Comparison of ENCODE assay signal across 8 cellular contexts in the genomic region with DNA sequence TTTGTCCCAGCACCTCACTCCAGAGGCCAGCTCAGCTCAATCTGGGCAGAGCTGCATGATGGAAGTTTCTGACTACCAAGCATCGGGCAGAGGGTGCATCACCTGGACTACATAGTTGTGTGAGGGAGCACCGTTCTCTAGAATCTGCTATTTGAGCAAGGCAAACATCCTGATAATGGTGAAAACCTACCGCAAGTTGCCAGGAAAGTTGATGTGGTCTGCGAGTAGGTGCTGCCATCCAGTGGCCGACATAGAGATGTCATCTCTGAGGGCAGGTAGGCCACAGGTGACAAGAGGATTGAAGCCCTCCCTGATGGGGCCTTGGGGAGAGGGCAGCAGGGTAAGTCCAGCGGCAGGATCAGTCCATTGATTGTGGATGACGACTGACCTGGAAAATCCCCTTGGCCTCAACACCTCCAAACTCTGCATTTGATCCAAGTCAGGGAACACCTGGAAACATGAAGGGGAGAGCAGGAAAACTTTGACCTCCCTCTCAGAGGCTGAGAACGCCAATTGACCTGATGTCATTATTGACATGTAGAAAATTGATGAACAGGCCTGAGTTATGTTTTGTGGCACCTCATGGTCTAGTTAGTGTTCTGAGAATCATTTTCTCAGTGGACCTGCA. TPM values are rescaled to one million over a fixed set of nuclear protein-coding genes. Genes with fewer than 3 reads are reported as not detected.
DNase-seq lines count a peak whose midpoint lies in the region; ATAC-seq and TF ChIP-seq lines count a peak whose summit lies in the region.

No MANE protein-coding gene starts in this region.

- H3K27ac Mint-ChIP-seq in mesothelial cell of epicardium: no peak overlapping the region

- DNase-seq in HuH-7.5 (ENCODE audit: low spot score): peak; percentile 43
- no peak for DNase-seq in kidney epithelial cell (ENCODE audit: low read depth)
- no peak for DNase-seq in NCI-H2107 treated with DMSO at 0.1 percent for 48 hours (lab: John Stamatoyannopoulos, UW; ENCODE audit: unreplicated experiment)
- DNase-seq in mesothelial cell of epicardium (ENCODE audit: low spot score in 2 of 2, unreplicated experiment in 2 of 2): no peak
- DNase-seq in lower leg skin (ENCODE audit: low spot score in 2 of 2): no peak

- TF ChIP-seq CTCF in GM12874 (IDR thresholded peaks at IDR 0.05; ENCODE audit: insufficient read depth, low read depth, low read length) (peak; percentile 64), VCaP (conservative IDR thresholded peaks at IDR 0.05) (peak; percentile 81), kidney epithelial cell (IDR thresholded peaks at IDR 0.05; ENCODE audit: insufficient read depth, low read length, poor library complexity, severe bottlenecking) (peak; percentile 47), mesothelial cell of epicardium (IDR thresholded peaks at IDR 0.05; ENCODE audit: unreplicated experiment) (no peak), lower leg skin (IDR thresholded peaks at IDR 0.05) (no peak)

- H3K27me3 ChIP-seq in kidney epithelial cell (ENCODE audit: control insufficient read depth, insufficient read depth, low read length): no peaks in the 10 kb centered on the region

- no peak for TF ChIP-seq POLR2A in lower leg skin (IDR thresholded peaks at IDR 0.05)

- H3K27ac ChIP-seq in VCaP: no peak overlapping the region

- 16 to 22% methylated on average over 8 of the region's 8 CpGs for WGBS in lower leg skin, 2 donors

- H3K36me3 ChIP-seq in kidney epithelial cell (ENCODE audit: control insufficient read depth, insufficient read depth, low read length): no peaks in the 10 kb centered on the region

- peak; percentile 90 for ATAC-seq in GM21390 (IDR thresholded peaks at IDR 0.05; ENCODE audit: unreplicated experiment)

- intact Hi-C loops in lower leg skin (cut with DNase I; ENCODE audit: low total_unique reads): no loop called here

- no peak overlapping the region for H3K4me3 Mint-ChIP-seq in mesothelial cell of epicardium

- peaks cover 8% of the 10 kb centered on the region for H3K27me3 Mint-ChIP-seq in mesothelial cell of epicardium (ENCODE audit: low read depth)

- H3K9me3 Mint-ChIP-seq in mesothelial cell of epicardium: peaks cover 9% of the 10 kb centered on the region

- no peaks in the 10 kb centered on the region for H3K4me1 Mint-ChIP-seq in mesothelial cell of epicardium

- H3K36me3 Mint-ChIP-seq in mesothelial cell of epicardium: no peaks in the 10 kb centered on the region

- no peak overlapping the region for H3K4me3 ChIP-seq in kidney epithelial cell (ENCODE audit: low read depth, low read length)
- H3K4me3 ChIP-seq in lower leg skin (ENCODE audit: low read depth, poor library complexity, severe bottlenecking): no peak overlapping the region

RNA-seq across cellular contexts. Expression of gene LPA, which starts 3.9 kb away (rescaled TPM):
- total RNA-seq in kidney epithelial cell: not detected in 2 replicates
- total RNA-seq in mesothelial cell of epicardium: 0.93 to 2.0 TPM (median 1.3 TPM) in 3 replicates
- not detected for total RNA-seq in lower leg skin

RNA-seq across cellular contexts. Expression of gene PLG, which starts 34.1 kb away (rescaled TPM):
- not detected in 2 replicates for total RNA-seq in kidney epithelial cell
- total RNA-seq in mesothelial cell of epicardium: 0.16 to 0.38 TPM (median 0.22 TPM) in 3 replicates
- total RNA-seq in lower leg skin: not detected

Comparison
In these comparisons a context has a peak if more than half of its experiments do, and no peak if none do; other contexts are left out.
1. CTCF ChIP-seq: peak in GM12874 (single experiment), VCaP (single experiment) and kidney epithelial cell (single experiment); none in mesothelial cell of epicardium (single experiment) and lower leg skin (0 of 3).